In genomic region chr20:64149141-64149540, GRCh38 we compare ENCODE assay signal across 24 cellular contexts. TPM values are rescaled to one million over a fixed set of nuclear protein-coding genes. Genes with fewer than 3 reads are reported as not detected.
"Had no signal": no experiment of that assay in that cellular context is flagged by ENCODE, and none has a peak within 500 bp of the region (broad histone marks: within the 10 kb centered on the region; RNA-seq: fewer than 3 reads in every experiment).

No MANE protein-coding gene starts in this region.

- ATAC-seq: gastroesophageal sphincter; mucosa of descending colon; stimulated activated memory B cell treated with anti-CD40 and anti-IgM and Interleukin-4, amounts not matched to agents 10 μg/mL and 1 μg/mL and 100 μg/mL, for 72 hours had no signal

- H2AFZ ChIP-seq: hepatocyte had no signal

- H3K36me3 ChIP-seq: cardiac muscle cell, colonic mucosa, esophagus squamous epithelium, gastroesophageal sphincter, tibial nerve had no signal

- H3K9me3 ChIP-seq: colonic mucosa, testis had no signal

- H3K27me3 ChIP-seq: cardiac muscle cell, colonic mucosa, hepatocyte, testis had no signal

- DNase-seq: cerebellar nuclear complex; colonic mucosa; dermis blood vessel endothelial cell; esophagus squamous epithelium; foreskin fibroblast; mucosa of descending colon; stimulated activated CD4-positive, alpha-beta T cell treated with anti-CD3 and anti-CD28 coated beads, Interleukin-15, amount 100 ng/mL, for 24 hours; stimulated activated CD4-positive, alpha-beta T cell treated with anti-CD3 and anti-CD28 coated beads, Interleukin-1b, Interleukin-23, amount 100 ng/mL, for 48 hours; stimulated activated CD4-positive, alpha-beta T cell treated with anti-CD3 and anti-CD28 coated beads, Interleukin-4, amount 100 ng/mL, for 24 hours; testis had no signal

- H3K27ac ChIP-seq: cardiac muscle cell, colonic mucosa, esophagus squamous epithelium, gastroesophageal sphincter, hepatocyte, testis, tibial nerve had no signal

- H3K27ac Mint-ChIP-seq: nephron; stimulated activated memory B cell treated with anti-CD40 and anti-IgM and Interleukin-4, amounts not matched to agents 10 μg/mL and 1 μg/mL and 100 μg/mL, for 72 hours; stimulated activated naive CD8-positive, alpha-beta T cell treated with anti-CD3 and anti-CD28 coated beads, Interleukin-15, Interleukin-2, amounts not matched to agents 100 ng/mL and 50 ng/mL, for 24 hours had no signal

- H3K4me1 Mint-ChIP-seq: nephron; stimulated activated memory B cell treated with anti-CD40 and anti-IgM and Interleukin-4, amounts not matched to agents 10 μg/mL and 1 μg/mL and 100 μg/mL, for 72 hours had no signal

- H3K4me3 Mint-ChIP-seq: nephron; stimulated activated memory B cell treated with anti-CD40 and anti-IgM and Interleukin-4, amounts not matched to agents 10 μg/mL and 1 μg/mL and 100 μg/mL, for 72 hours; stimulated activated naive CD8-positive, alpha-beta T cell treated with anti-CD3 and anti-CD28 coated beads, Interleukin-15, Interleukin-2, amounts not matched to agents 100 ng/mL and 50 ng/mL, for 24 hours had no signal

- H3K4me3 ChIP-seq: cardiac muscle cell, colonic mucosa, esophagus squamous epithelium, gastroesophageal sphincter, hepatocyte, mucosa of descending colon, testis, tibial nerve had no signal

- H3K79me2 ChIP-seq: hepatocyte had no signal

- H3K4me2 ChIP-seq: hepatocyte had no signal

- H3K4me1 ChIP-seq: colonic mucosa, gastroesophageal sphincter, testis, tibial nerve had no signal

- H3K27me3 Mint-ChIP-seq: stimulated activated memory B cell treated with anti-CD40 and anti-IgM and Interleukin-4, amounts not matched to agents 10 μg/mL and 1 μg/mL and 100 μg/mL, for 72 hours; stimulated activated naive CD8-positive, alpha-beta T cell treated with anti-CD3 and anti-CD28 coated beads, Interleukin-15, Interleukin-2, amounts not matched to agents 100 ng/mL and 50 ng/mL, for 24 hours had no signal

RNA-seq across cellular contexts. Expression of gene MYT1, which starts 15.1 kb away (rescaled TPM):
- total RNA-seq: dermis blood vessel endothelial cell, epithelial cell of proximal tubule, esophagus squamous epithelium, kidney epithelial cell, myocyte, omental fat pad, pulmonary artery endothelial cell, tibial nerve had no signal

RNA-seq across cellular contexts. Expression of gene NPBWR2, which starts 41.8 kb away (rescaled TPM):
- total RNA-seq: cardiac muscle cell, colonic mucosa, dermis blood vessel endothelial cell, epithelial cell of proximal tubule, esophagus squamous epithelium, gastroesophageal sphincter, hepatocyte, kidney epithelial cell, lower leg skin, mucosa of descending colon, myocyte, omental fat pad, pulmonary artery endothelial cell, tibial nerve, ureter had no signal
